30 cellular contexts compared by ENCODE assay signal in genomic region chr2:11562011-11562410, GRCh38. TPM values are rescaled to one million over a fixed set of nuclear protein-coding genes. Genes with fewer than 3 reads are reported as not detected.
DNase-seq lines count a peak whose midpoint lies in the region; ATAC-seq, FAIRE-seq and TF ChIP-seq lines count a peak whose summit lies in the region.
"Had no signal": no experiment of that assay in that cellular context is flagged by ENCODE, and none has a peak within 500 bp of the region (broad histone marks: within the 10 kb centered on the region; RNA-seq: fewer than 3 reads in every experiment).

No MANE protein-coding gene starts in this region.

- H3K9me3 ChIP-seq in K562 (replicated peaks; ENCODE audit: control insufficient read depth, insufficient read depth, low read depth, low read length) (no peaks in the 10 kb centered on the region), HepG2 (ENCODE audit: low read length) (no peaks in the 10 kb centered on the region), PC-3 (ENCODE audit: low read length) (no peaks in the 10 kb centered on the region)
- H3K9me3 ChIP-seq: psoas muscle, suprapubic skin, upper lobe of right lung had no signal

- peaks cover 6 to 10% of the 10 kb centered on the region in 2 experiments; a peak in 3 of 5 replicates for H3K4me1 ChIP-seq in K562 (replicated peaks in 1 of 2; ENCODE audit: control insufficient read depth in 2 of 2, insufficient read depth in 2 of 2, low read length in 2 of 2)
- H3K4me1 ChIP-seq in HepG2 (ENCODE audit: insufficient read depth, low read length) = peaks cover 32% of the 10 kb centered on the region
- no peaks in the 10 kb centered on the region for H3K4me1 ChIP-seq in PC-3 (ENCODE audit: insufficient read depth, low read length)
- H3K4me1 ChIP-seq: suprapubic skin, upper lobe of right lung had no signal

- H3K27ac Mint-ChIP-seq in Calu3 (ENCODE audit: unreplicated experiment) (no peak overlapping the region), osteocyte (ENCODE audit: unreplicated experiment) (no peak overlapping the region)
- H3K27ac Mint-ChIP-seq: activated CD4-positive, alpha-beta memory T cell treated with anti-CD3 and anti-CD28 coated beads, Interleukin-2, amount 10 ng/mL, durations not matched to agents 7 days and 5 days; activated naive CD4-positive, alpha-beta T cell treated with anti-CD3 and anti-CD28 coated beads, Interleukin-2, amount 50 U/mL, for 72 hours; activated T-helper 17 cell treated with anti-CD3 and anti-CD28 coated beads, Interleukin-2, amount 50 U/mL, for 72 hours; IgD-negative memory B cell; stimulated activated effector memory CD8-positive, alpha-beta T cell treated with anti-CD3 and anti-CD28 coated beads, Interleukin-12 subunit alpha, Interleukin-12 subunit beta, amount 100 ng/mL, for 72 hours; T-helper 1 cell treated with Interleukin-12 subunit alpha and Interleukin-12 subunit beta and Interleukin-4 antibody, amounts not matched to agents 30 μg/mL and 1 μg/mL, for 36 hours had no signal

- H3K4me3 ChIP-seq in K562 = no peak overlapping the region
- no peak overlapping the region for H3K4me3 ChIP-seq in HepG2 (replicated peaks in 1 of 3; ENCODE audit: insufficient read depth in 1 of 3, low read depth in 2 of 3, low read length in 3 of 3)
- no peak overlapping the region for H3K4me3 ChIP-seq in PC-3 (ENCODE audit: low read length)
- H3K4me3 ChIP-seq: psoas muscle, suprapubic skin, upper lobe of right lung had no signal

- TF ChIP-seq EP300 in K562 (IDR thresholded peaks at IDR 0.05; ENCODE audit: low read length) (no peak), HepG2 (IDR thresholded peaks at IDR 0.05; ENCODE audit: low read depth in 2 of 2, low read length in 2 of 2) (no peak), HepG2 (CRISPR knock-in tag; IDR thresholded peaks at IDR 0.05; ENCODE audit: borderline replicate concordance) (no peak)

- DNase-seq in Calu3 (peak; percentile 24), HK-2 (ENCODE audit: unreplicated experiment) (peak; percentile 22), K562 (ENCODE audit: extremely low read depth in 1 of 4, low spot score in 3 of 4) (peak in 2 of 4 experiments; percentile 40 to 46), HepG2 (ENCODE audit: low spot score) (no peak), osteocyte (ENCODE audit: extremely low spot score, unreplicated experiment) (no peak), RPMI8226 (no peak), PC-3 (no peak)
- no peak for DNase-seq in activated naive CD4-positive, alpha-beta T cell treated with Interleukin-2 at 50 U/mL for 16 hours
- DNase-seq: activated CD4-positive, alpha-beta memory T cell treated with anti-CD3 and anti-CD28 coated beads, Interleukin-2, amount 10 ng/mL, durations not matched to agents 7 days and 5 days; activated CD4-positive, CD25-positive, alpha-beta regulatory T cell treated with anti-CD3 and anti-CD28 coated beads, Interleukin-2, amount 50 U/mL, for 72 hours; activated CD8-positive, alpha-beta memory T cell treated with anti-CD3 and anti-CD28 coated beads, Interleukin-2, amount 50 U/mL, for 4 hours; C1 segment of cervical spinal cord; glutamatergic neuron; midbrain; naive thymus-derived CD4-positive, alpha-beta T cell; NCI-H1092; NCI-H1694; NCI-H510A; stimulated activated CD4-positive, alpha-beta T cell treated with anti-CD3 and anti-CD28 coated beads, Interleukin-15, amount 100 ng/mL, for 24 hours had no signal

- intact Hi-C loops in Calu3 (cut with micrococcal nuclease; ENCODE audit: unreplicated experiment) = loop anchor here (10.0 kb wide), 1 partner anchor 533 kb away; no protein-coding TSS in a partner anchor
- intact Hi-C loops in K562 (cut with micrococcal nuclease) = no loop called here
- intact Hi-C loops in HepG2 (cut with micrococcal nuclease; ENCODE audit: unreplicated experiment) = no loop called here
- intact Hi-C loops in PC-3 (cut with micrococcal nuclease) = no loop called here

- H3K27me3 Mint-ChIP-seq in Calu3 (ENCODE audit: unreplicated experiment) (peaks cover 35% of the 10 kb centered on the region), osteocyte (ENCODE audit: unreplicated experiment) (peaks cover 22% of the 10 kb centered on the region)
- H3K27me3 Mint-ChIP-seq: IgD-negative memory B cell had no signal

- 6% methylated on average over 10 of the region's 10 CpGs for WGBS in K562 (ENCODE audit: insufficient coverage, low coverage, missing lambda C conversion rate)
- 84% methylated on average over 10 of the region's 10 CpGs for WGBS in HepG2 (ENCODE audit: low lambda C conversion rate)

- H3K4me3 Mint-ChIP-seq in Calu3 (ENCODE audit: low read depth, unreplicated experiment) = no peak overlapping the region
- H3K4me3 Mint-ChIP-seq in osteocyte (ENCODE audit: unreplicated experiment) = no peak overlapping the region
- H3K4me3 Mint-ChIP-seq: activated CD4-positive, alpha-beta memory T cell treated with anti-CD3 and anti-CD28 coated beads, Interleukin-2, amount 10 ng/mL, durations not matched to agents 7 days and 5 days; activated T-helper 17 cell treated with anti-CD3 and anti-CD28 coated beads, Interleukin-2, amount 50 U/mL, for 72 hours; IgD-negative memory B cell; naive thymus-derived CD4-positive, alpha-beta T cell; stimulated activated effector memory CD8-positive, alpha-beta T cell treated with anti-CD3 and anti-CD28 coated beads, Interleukin-12 subunit alpha, Interleukin-12 subunit beta, amount 100 ng/mL, for 72 hours; T-helper 1 cell treated with Interleukin-12 subunit alpha and Interleukin-12 subunit beta and Interleukin-4 antibody, amounts not matched to agents 30 μg/mL and 1 μg/mL, for 36 hours had no signal

- BruUV-seq in Calu3 (replicated peaks; lab: Mats Ljungman, UMichigan) = no TSS peak
- BruUV-seq in K562 (replicated peaks; lab: Mats Ljungman, UMichigan) = no TSS peak
- BruUV-seq in HepG2 (replicated peaks; lab: Mats Ljungman, UMichigan) = no TSS peak
- no TSS peak for BruUV-seq in PC-3 (replicated peaks; lab: Mats Ljungman, UMichigan)

- H3K9ac ChIP-seq in K562 (ENCODE audit: insufficient read depth in 1 of 2, low read depth in 2 of 2, low read length in 2 of 2) (no peak overlapping the region), HepG2 (ENCODE audit: insufficient read depth, low read depth, low read length) (no peak overlapping the region), PC-3 (ENCODE audit: low read length) (no peak overlapping the region)

- in situ Hi-C loops in K562 (cut with MboI) = no loop called here
- in situ Hi-C loops in HepG2 (cut with HindIII; ENCODE audit: extremely low pct_ligation_motif_present, low pct_unique_long_range_greater_than_20kb) = no loop called here

- H3K4me1 Mint-ChIP-seq in Calu3 (ENCODE audit: low read depth, unreplicated experiment) = peaks cover 8% of the 10 kb centered on the region
- H3K4me1 Mint-ChIP-seq in osteocyte (ENCODE audit: unreplicated experiment) = no peaks in the 10 kb centered on the region
- H3K4me1 Mint-ChIP-seq: activated CD4-positive, alpha-beta memory T cell treated with anti-CD3 and anti-CD28 coated beads, Interleukin-2, amount 10 ng/mL, durations not matched to agents 7 days and 5 days; activated T-helper 17 cell treated with anti-CD3 and anti-CD28 coated beads, Interleukin-2, amount 50 U/mL, for 72 hours; IgD-negative memory B cell; stimulated activated effector memory CD8-positive, alpha-beta T cell treated with anti-CD3 and anti-CD28 coated beads, Interleukin-12 subunit alpha, Interleukin-12 subunit beta, amount 100 ng/mL, for 72 hours had no signal

- no peaks in the 10 kb centered on the region for H3F3A ChIP-seq in PC-3 (ENCODE audit: low read length, unreplicated experiment)

- H3K9me1 ChIP-seq in K562 (ENCODE audit: control insufficient read depth, insufficient read depth, low read length) = no peaks in the 10 kb centered on the region

- no peak overlapping the region for H3K27ac ChIP-seq in K562 (ENCODE audit: extremely low read depth, low read depth, low read length)
- H3K27ac ChIP-seq in HepG2 (ENCODE audit: extremely low read length, insufficient read depth, low read length) = no peak overlapping the region
- H3K27ac ChIP-seq in PC-3 (ENCODE audit: low read length) = no peak overlapping the region
- H3K27ac ChIP-seq: psoas muscle, suprapubic skin, upper lobe of right lung had no signal

- peaks cover 37 to 56% of the 10 kb centered on the region in 2 experiments for H3K27me3 ChIP-seq in K562 (ENCODE audit: control insufficient read depth in 2 of 2, insufficient read depth in 2 of 2, low read length in 2 of 2)
- no peaks in the 10 kb centered on the region for H3K27me3 ChIP-seq in HepG2 (ENCODE audit: control insufficient read depth in 1 of 2, insufficient read depth in 2 of 2, low read length in 2 of 2)
- H3K27me3 ChIP-seq in PC-3 (ENCODE audit: low read length) = peaks cover 37% of the 10 kb centered on the region
- H3K27me3 ChIP-seq: suprapubic skin had no signal

- peak; percentile 65 for ATAC-seq in K562
- peak; percentile 15 for ATAC-seq in HepG2
- ATAC-seq in PC-3 = no peak
- ATAC-seq: activated naive CD4-positive, alpha-beta T cell treated with anti-CD3 and anti-CD28 coated beads, Interleukin-2, amount 50 U/mL, for 72 hours; activated T-helper 17 cell treated with anti-CD3 and anti-CD28 coated beads, Interleukin-2, amount 50 U/mL, for 72 hours; naive thymus-derived CD4-positive, alpha-beta T cell; psoas muscle; Right ventricle myocardium inferior; SK-N-SH treated with all-trans-retinoic acid at 6 μM for 48 hours; stimulated activated effector memory CD8-positive, alpha-beta T cell treated with anti-CD3 and anti-CD28 coated beads, Interleukin-12 subunit alpha, Interleukin-12 subunit beta, amount 100 ng/mL, for 72 hours had no signal

- FAIRE-seq in K562 (lab: Jason Lieb, UNC) = peak; percentile 82
- FAIRE-seq in HepG2 (lab: Jason Lieb, UNC) = no peak
- FAIRE-seq: islet of Langerhans had no signal

- peak overlapping the region; percentile 1; the same call in 1 of the 2 replicates for H3K4me2 ChIP-seq in K562 (ENCODE audit: insufficient read depth, low read length)
- no peak overlapping the region for H3K4me2 ChIP-seq in HepG2 (ENCODE audit: low read depth, low read length)
- no peak overlapping the region for H3K4me2 ChIP-seq in PC-3 (ENCODE audit: low read length)

- no peaks in the 10 kb centered on the region for H3K9me2 ChIP-seq in PC-3 (replicated peaks; ENCODE audit: low read length)

- H4K20me1 ChIP-seq in K562 (replicated peaks; ENCODE audit: control insufficient read depth, insufficient read depth, low read length) = peaks cover 3% of the 10 kb centered on the region; the same call in 1 of the 2 replicates
- peaks cover 38% of the 10 kb centered on the region for H4K20me1 ChIP-seq in HepG2 (ENCODE audit: insufficient read depth, low read length)
- H4K20me1 ChIP-seq in PC-3 (ENCODE audit: low read length) = no peaks in the 10 kb centered on the region

- POLR2A ChIA-PET in K562 (lab: Yijun Ruan, JAX) (interaction anchor here (0.5 to 2.3 kb wide), 4 partner anchors 9 to 123 kb away, joined by 3 to 5 read pairs (median 4); no protein-coding TSS in a partner anchor), HepG2 (lab: Yijun Ruan, JAX) (interaction anchor here (0.7 to 2.1 kb wide), 5 partner anchors 23 to 96 kb away, joined by 3 to 6 read pairs (median 4); partner anchors contain the start of gene E2F6), PC-3 (lab: Charles Lee; ENCODE audit: unreplicated experiment) (no interaction called here)

- no peak for TF ChIP-seq CTCF in Calu3 (IDR thresholded peaks at IDR 0.05; ENCODE audit: unreplicated experiment)
- TF ChIP-seq CTCF in K562 (IDR thresholded peaks at IDR 0.05 in 2 of 3, conservative IDR thresholded peaks at IDR 0.05 in 1 of 3; ENCODE audit: insufficient read depth in 2 of 3, low read depth in 1 of 3, low read length in 3 of 3) = no peak
- TF ChIP-seq CTCF in HepG2 (CRISPR knock-in tag; IDR thresholded peaks at IDR 0.05) = no peak
- TF ChIP-seq CTCF in osteocyte (IDR thresholded peaks at IDR 0.05) = no peak
- no peak for TF ChIP-seq CTCF in PC-3 (conservative IDR thresholded peaks at IDR 0.05; ENCODE audit: low read depth, low read length)

- H2AFZ ChIP-seq in K562 (ENCODE audit: low read depth, low read length) = no peak overlapping the region
- H2AFZ ChIP-seq in HepG2 (ENCODE audit: low read length) = no peak overlapping the region
- H2AFZ ChIP-seq in PC-3 (ENCODE audit: low read length) = no peak overlapping the region

- no peaks in the 10 kb centered on the region for H3K79me2 ChIP-seq in K562 (ENCODE audit: control insufficient read depth, insufficient read depth, low read length)
- H3K79me2 ChIP-seq in HepG2 (ENCODE audit: insufficient read depth, low read length) = peaks cover 71% of the 10 kb centered on the region
- H3K79me2 ChIP-seq in PC-3 (ENCODE audit: low read length) = no peaks in the 10 kb centered on the region

- TF ChIP-seq RAD21 in K562 (CRISPR knock-in tag; conservative IDR thresholded peaks at IDR 0.05 in 1 of 2, IDR thresholded peaks at IDR 0.05 in 1 of 2) (no peak), HepG2 (CRISPR knock-in tag; IDR thresholded peaks at IDR 0.05) (no peak)

- H3K36me3 ChIP-seq in K562 (ENCODE audit: control insufficient read depth, insufficient read depth, low read length) = no peaks in the 10 kb centered on the region
- peaks cover 62 to 94% of the 10 kb centered on the region in 2 experiments for H3K36me3 ChIP-seq in HepG2 (replicated peaks in 1 of 2; ENCODE audit: control insufficient read depth in 1 of 2, insufficient read depth in 2 of 2, low read length in 2 of 2)
- no peaks in the 10 kb centered on the region for H3K36me3 ChIP-seq in PC-3 (ENCODE audit: low read depth, low read length)
- H3K36me3 ChIP-seq: suprapubic skin, upper lobe of right lung had no signal

- TF ChIP-seq POLR2A in K562 (conservative IDR thresholded peaks at IDR 0.05) (no peak), HepG2 (IDR thresholded peaks at IDR 0.05; ENCODE audit: insufficient read depth in 1 of 2, low read depth in 2 of 2, low read length in 2 of 2) (no peak)

- H3K36me3 Mint-ChIP-seq in Calu3 (ENCODE audit: insufficient read depth, unreplicated experiment) (no peaks in the 10 kb centered on the region), osteocyte (ENCODE audit: unreplicated experiment) (no peaks in the 10 kb centered on the region)
- H3K36me3 Mint-ChIP-seq: activated naive CD4-positive, alpha-beta T cell treated with anti-CD3 and anti-CD28 coated beads, Interleukin-2, amount 50 U/mL, for 72 hours; IgD-negative memory B cell; naive thymus-derived CD4-positive, alpha-beta T cell; stimulated activated effector memory CD8-positive, alpha-beta T cell treated with anti-CD3 and anti-CD28 coated beads, Interleukin-12 subunit alpha, Interleukin-12 subunit beta, amount 100 ng/mL, for 72 hours had no signal

- CTCF ChIA-PET in Calu3 (lab: Charles Lee) (no interaction called here), K562 (lab: Yijun Ruan, JAX; ENCODE audit: low intra/inter-chr PET ratio) (no interaction called here), HepG2 (lab: Yijun Ruan, JAX; ENCODE audit: low intra/inter-chr PET ratio, low total read pairs) (no interaction called here), PC-3 (lab: Charles Lee) (no interaction called here)

- no peaks in the 10 kb centered on the region for H3K9me3 Mint-ChIP-seq in Calu3 (ENCODE audit: low read depth, unreplicated experiment)
- no peaks in the 10 kb centered on the region for H3K9me3 Mint-ChIP-seq in osteocyte (ENCODE audit: unreplicated experiment)
- H3K9me3 Mint-ChIP-seq: activated CD4-positive, alpha-beta memory T cell treated with anti-CD3 and anti-CD28 coated beads, Interleukin-2, amount 10 ng/mL, durations not matched to agents 7 days and 5 days; activated naive CD4-positive, alpha-beta T cell treated with anti-CD3 and anti-CD28 coated beads, Interleukin-2, amount 50 U/mL, for 72 hours; activated T-helper 17 cell treated with anti-CD3 and anti-CD28 coated beads, Interleukin-2, amount 50 U/mL, for 72 hours; naive thymus-derived CD4-positive, alpha-beta T cell; stimulated activated effector memory CD8-positive, alpha-beta T cell treated with anti-CD3 and anti-CD28 coated beads, Interleukin-12 subunit alpha, Interleukin-12 subunit beta, amount 100 ng/mL, for 72 hours; T-helper 1 cell treated with Interleukin-12 subunit alpha and Interleukin-12 subunit beta and Interleukin-4 antibody, amounts not matched to agents 30 μg/mL and 1 μg/mL, for 36 hours had no signal

RNA-seq across cellular contexts. Expression of gene GREB1, which starts 28.2 kb away (rescaled TPM):
- total RNA-seq in Calu3 (2022) = 0.54 and 0.90 TPM in 2 replicates
- total RNA-seq in K562 (2011; cell fraction: chromatin; rRNA removed; ENCODE audit: low replicate concordance) = 0.21 and 0.90 TPM in 2 replicates
- total RNA-seq in K562 (2011; cell fraction: nucleolus; rRNA removed) = 0.33 and 1.2 TPM in 2 replicates
- total RNA-seq in K562 (2011; cell fraction: nucleoplasm; rRNA removed) = not detected in 2 replicates
- total RNA-seq in K562 (2014; rRNA removed) = 0.65 TPM in 1 of 2 replicates, not detected in the other
- total RNA-seq in K562 (2014; rRNA removed; fragmentation: Illumina TruSeq; extraction: Trizol) = 0.44 TPM in 1 of 2 replicates, not detected in the other
- total RNA-seq in K562 (2015; rRNA removed; fragmentation: Illumina TruSeq; extraction: Trizol) = 0.07 and 0.19 TPM in 2 replicates
- 0.42 and 1.3 TPM in 2 replicates for total RNA-seq in K562 (2021)
- polyA plus RNA-seq in K562 (2011; rRNA removed) = 0.07 and 0.22 TPM in 2 replicates
- polyA plus RNA-seq in K562 (2011; cell fraction: cytosol; rRNA removed) = 0.15 and 0.21 TPM in 2 replicates
- polyA plus RNA-seq in K562 (2011; cell fraction: nucleus; rRNA removed) = 0.04 and 0.13 TPM in 2 replicates
- polyA plus RNA-seq in K562 (2012) = 0.15 and 0.16 TPM in 2 replicates
- 0.07 and 0.09 TPM in 2 replicates for polyA plus RNA-seq in K562 (2014; fragmentation: Illumina TruSeq; extraction: Trizol)
- polyA plus RNA-seq in K562 (2014; fragmentation: Nextera tagmentation; extraction: Ambion mirVana) = under 1 TPM; 0.04 to 0.11 TPM
- 0.58 and 0.86 TPM in 2 replicates for polyA plus RNA-seq in K562 (2014; rRNA removed)
- polyA minus RNA-seq in K562 (2011; rRNA and poly(A)+ RNA removed) = not detected in 2 replicates
- not detected in 2 replicates for polyA minus RNA-seq in K562 (2011; cell fraction: cytosol; rRNA and poly(A)+ RNA removed)
- polyA minus RNA-seq in K562 (2011; cell fraction: nucleus; rRNA and poly(A)+ RNA removed) = not detected in 2 replicates
- 61.2 and 64.2 TPM in 2 replicates for total RNA-seq in HepG2 (2016; rRNA removed; fragmentation: Illumina TruSeq; extraction: Trizol)
- total RNA-seq in HepG2 (2016; cell fraction: cytosol; rRNA removed; fragmentation: Illumina TruSeq; extraction: Trizol; ENCODE audit: low read depth) = 22.9 and 28.7 TPM in 2 replicates
- 62.9 and 63.8 TPM in 2 replicates for total RNA-seq in HepG2 (2016; cell fraction: insoluble cytoplasmic fraction; rRNA removed; fragmentation: Illumina TruSeq; extraction: Trizol)
- total RNA-seq in HepG2 (2016; cell fraction: membrane; rRNA removed; fragmentation: Illumina TruSeq; extraction: Trizol) = 43.0 and 57.1 TPM in 2 replicates
- total RNA-seq in HepG2 (2016; cell fraction: nucleus; rRNA removed; fragmentation: Illumina TruSeq; extraction: Trizol) = 118 and 132 TPM in 2 replicates
- 26.8 and 31.3 TPM in 2 replicates for polyA plus RNA-seq in HepG2 (2011; rRNA removed)
- polyA plus RNA-seq in HepG2 (2011; cell fraction: cytosol; rRNA removed) = 20.4 and 21.0 TPM in 2 replicates
- polyA plus RNA-seq in HepG2 (2011; cell fraction: nucleus; rRNA removed) = 110 and 130 TPM in 2 replicates
- 47.0 and 84.0 TPM in 2 replicates for polyA plus RNA-seq in HepG2 (2012)
- polyA plus RNA-seq in HepG2 (2016; cell fraction: cytosol; fragmentation: Illumina TruSeq; extraction: Trizol; ENCODE audit: low read depth) = 10.7 and 14.3 TPM in 2 replicates
- 38.8 and 51.0 TPM in 2 replicates for polyA plus RNA-seq in HepG2 (2016; cell fraction: insoluble cytoplasmic fraction; fragmentation: Illumina TruSeq; extraction: Trizol; ENCODE audit: low read depth)
- 17.8 and 18.3 TPM in 2 replicates for polyA plus RNA-seq in HepG2 (2016; cell fraction: membrane; fragmentation: Illumina TruSeq; extraction: Trizol; ENCODE audit: low read depth)
- polyA plus RNA-seq in HepG2 (2016; cell fraction: nucleus; fragmentation: Illumina TruSeq; extraction: Trizol; ENCODE audit: insufficient read depth, low read depth) = 158 and 174 TPM in 2 replicates
- polyA minus RNA-seq in HepG2 (2011; rRNA and poly(A)+ RNA removed; ENCODE audit: low replicate concordance) = 1.5 and 97.9 TPM in 2 replicates
- polyA minus RNA-seq in HepG2 (2011; cell fraction: cytosol; rRNA and poly(A)+ RNA removed) = 60.3 and 64.2 TPM in 2 replicates
- 142 and 160 TPM in 2 replicates for polyA minus RNA-seq in HepG2 (2011; cell fraction: nucleus; rRNA and poly(A)+ RNA removed)
- 0.54 and 0.55 TPM in 2 replicates for total RNA-seq in osteocyte
- 0.29 and 0.62 TPM in 2 replicates for total RNA-seq in PC-3 (2014; rRNA removed)
- polyA plus RNA-seq: IgD-negative memory B cell; naive thymus-derived CD4-positive, alpha-beta T cell had no signal

Comparison
In these comparisons a context has a peak if more than half of its experiments do, and no peak if none do; other contexts are left out.
1. DNase-seq: peak in Calu3 (single experiment) and HK-2 (single experiment); none in HepG2 (single experiment), osteocyte (single experiment), RPMI8226 (single experiment), activated naive CD4-positive, alpha-beta T cell treated with Interleukin-2 at 50 U/mL for 16 hours (single experiment) and PC-3 (single experiment).
2. RNA of gene GREB1, which starts 28.2 kb away (total RNA-seq): 22.9 to 132 TPM in HepG2; 0.54 to 0.90 TPM in Calu3, 0.29 to 0.62 TPM in PC-3, 0.54 to 0.55 TPM in osteocyte and 0.07 to 1.3 TPM in K562; every median in the first group is over 10 times any median in the second.